8 cellular contexts compared by ENCODE assay signal in genomic region chr9:99105152-99106043, GRCh38.
DNase-seq lines count a peak whose midpoint lies in the region; ATAC-seq and TF ChIP-seq lines count a peak whose summit lies in the region.

No MANE protein-coding gene starts in this region.

- peaks cover 29% of the 10 kb centered on the region for H3K4me1 ChIP-seq in HUES6 (ENCODE audit: control insufficient read depth, insufficient read depth, low read length)

- peak; percentile 52 for ATAC-seq in GM21576 (IDR thresholded peaks at IDR 0.05; ENCODE audit: unreplicated experiment)
- ATAC-seq in central memory CD8-positive, alpha-beta T cell (replicated peaks; ENCODE audit: extremely low read depth, poor library complexity, severe bottlenecking): peak; percentile 11

- no peaks in the 10 kb centered on the region for H3K9me3 ChIP-seq in HUES6 (ENCODE audit: control insufficient read depth, insufficient read depth, low read depth, low read length)

- H3K4me3 Mint-ChIP-seq in central memory CD8-positive, alpha-beta T cell: peak overlapping the region; percentile 82

- H3K36me3 ChIP-seq in HUES6 (ENCODE audit: control insufficient read depth, insufficient read depth, low read length): no peaks in the 10 kb centered on the region

- no peaks in the 10 kb centered on the region for H3K27me3 Mint-ChIP-seq in central memory CD8-positive, alpha-beta T cell

- H3K4me3 ChIP-seq in HUES6 (ENCODE audit: low read depth, low read length): peak overlapping the region; percentile 92

- DNase-seq in GM10266 (ENCODE audit: extremely low spot score) (peak; percentile 89), kidney glomerular epithelial cell (lab: John Stamatoyannopoulos, UW) (peak; percentile 26), DMS79 (lab: John Stamatoyannopoulos, UW) (no peak)
- DNase-seq in central memory CD8-positive, alpha-beta T cell (ENCODE audit: low spot score in 2 of 2): peak; percentile 13 to 23
- DNase-seq in stimulated activated CD4-positive, alpha-beta T cell treated with anti-CD3 and anti-CD28 coated beads, Interleukin-2, amount 100 ng/mL, for 24 hours: peak; percentile 36 to 54

- H3K27me3 ChIP-seq in HUES6 (ENCODE audit: control insufficient read depth, insufficient read depth, low read length): 0 out of 2 replicates have a peak, but pooled peaks cover 5% of the 10 kb centered on the region

- H3K27ac ChIP-seq in HUES6 (ENCODE audit: low read depth, low read length) (peak overlapping the region; percentile 64), VCaP (peak overlapping the region; percentile 82)

- H3K27ac Mint-ChIP-seq in central memory CD8-positive, alpha-beta T cell (ENCODE audit: low read depth): peak overlapping the region; percentile 77

- no peak for TF ChIP-seq CTCF in GM10266 (IDR thresholded peaks at IDR 0.05; ENCODE audit: control insufficient read depth, insufficient read depth, low read depth, missing control alignments)
- TF ChIP-seq CTCF in VCaP (conservative IDR thresholded peaks at IDR 0.05): peak; percentile 20; the same call in 1 of the 2 replicates

- H3K36me3 Mint-ChIP-seq in central memory CD8-positive, alpha-beta T cell (ENCODE audit: insufficient read depth): peaks cover 8% of the 10 kb centered on the region

- H3K9me3 Mint-ChIP-seq in central memory CD8-positive, alpha-beta T cell: no peaks in the 10 kb centered on the region

- peaks cover 72% of the 10 kb centered on the region for H3K4me1 Mint-ChIP-seq in central memory CD8-positive, alpha-beta T cell

- peak overlapping the region; percentile 72 for H3K9ac ChIP-seq in HUES6 (ENCODE audit: low read length)
